Comparison of ENCODE assay signal across 1 cellular context in genomic region chr14:102262894-102263462, GRCh38.
TF ChIP-seq lines count a peak whose summit lies in the region.

No MANE protein-coding gene starts in this region.

TF ChIP-seq in HepG2, 621 proteins besides CTCF, POLR2A, EP300 and RAD21 (continued from another document and continues in another):
- TF ChIP-seq HMGXB3 (CRISPR knock-in tag; IDR thresholded peaks at IDR 0.05; ENCODE audit: borderline replicate concordance) (no peak), SYNCRIP (IDR thresholded peaks at IDR 0.05; ENCODE audit: insufficient read depth, low read depth, low read length) (no peak), CBX1 (IDR thresholded peaks at IDR 0.05; ENCODE audit: low read depth) (no peak), EHMT2 (IDR thresholded peaks at IDR 0.05; ENCODE audit: borderline replicate concordance, low read depth, low read length) (no peak), ZSCAN29 (CRISPR knock-in tag; conservative IDR thresholded peaks at IDR 0.05) (no peak), ZNF329 (CRISPR knock-in tag; IDR thresholded peaks at IDR 0.05; ENCODE audit: low read depth) (no peak), SAP130 (CRISPR knock-in tag; IDR thresholded peaks at IDR 0.05; ENCODE audit: low read depth) (no peak; the same call in 1 of the 2 replicates), ZKSCAN1 (IDR thresholded peaks at IDR 0.05; ENCODE audit: low read length) (no peak), ZBTB44 (CRISPR knock-in tag; IDR thresholded peaks at IDR 0.05) (0 out of 2 replicates have a peak, but pooled peaks have one; percentile 10), ZNF597 (CRISPR knock-in tag; IDR thresholded peaks at IDR 0.05) (no peak), MLX (CRISPR knock-in tag; IDR thresholded peaks at IDR 0.05) (no peak), GABPA (IDR thresholded peaks at IDR 0.05; ENCODE audit: low read depth, low read length) (no peak), GABPA (CRISPR knock-in tag; IDR thresholded peaks at IDR 0.05; ENCODE audit: low read depth) (no peak), RXRA (CRISPR knock-in tag; IDR thresholded peaks at IDR 0.05) (peak; percentile 95), ZNF451 (CRISPR knock-in tag; IDR thresholded peaks at IDR 0.05) (no peak), BCL3 (CRISPR knock-in tag; IDR thresholded peaks at IDR 0.05) (no peak), TARDBP (CRISPR knock-in tag; IDR thresholded peaks at IDR 0.05) (peak; percentile 54; the same call in 1 of the 2 replicates), PRDM4 (CRISPR knock-in tag; IDR thresholded peaks at IDR 0.05; ENCODE audit: borderline replicate concordance) (no peak), ZNF350 (CRISPR knock-in tag; IDR thresholded peaks at IDR 0.05; ENCODE audit: borderline replicate concordance, low read depth) (no peak), MATR3 (CRISPR knock-in tag; IDR thresholded peaks at IDR 0.05) (no peak), SP5 (CRISPR knock-in tag; IDR thresholded peaks at IDR 0.05; ENCODE audit: borderline replicate concordance, low read depth) (no peak), CHD2 (IDR thresholded peaks at IDR 0.05; ENCODE audit: low read depth, low read length) (no peak), ZNF749 (CRISPR knock-in tag; IDR thresholded peaks at IDR 0.05; ENCODE audit: borderline replicate concordance) (no peak), ATF1 (CRISPR knock-in tag; IDR thresholded peaks at IDR 0.05) (no peak), IRF2 (CRISPR knock-in tag; IDR thresholded peaks at IDR 0.05) (no peak), ZNF770 (CRISPR knock-in tag; IDR thresholded peaks at IDR 0.05) (no peak), ZFAT (CRISPR knock-in tag; conservative IDR thresholded peaks at IDR 0.05) (no peak), ZC3H13 (CRISPR knock-in tag; IDR thresholded peaks at IDR 0.05) (0 out of 2 replicates have a peak, but pooled peaks have one; percentile 16), PHB2 (IDR thresholded peaks at IDR 0.05; ENCODE audit: partially characterized antibody) (no peak), U2AF1 (optimal IDR thresholded peaks at IDR 0.05; ENCODE audit: low read depth, low read length) (no peak), HOXA9 (CRISPR knock-in tag; IDR thresholded peaks at IDR 0.05; ENCODE audit: borderline replicate concordance) (no peak), SNAPC4 (CRISPR knock-in tag; IDR thresholded peaks at IDR 0.05) (no peak), THAP8 (CRISPR knock-in tag; IDR thresholded peaks at IDR 0.05; ENCODE audit: borderline replicate concordance) (no peak), ZNF704 (CRISPR knock-in tag; IDR thresholded peaks at IDR 0.05; ENCODE audit: borderline replicate concordance) (no peak), ZNF839 (CRISPR knock-in tag; IDR thresholded peaks at IDR 0.05; ENCODE audit: borderline replicate concordance) (no peak), THAP7 (CRISPR knock-in tag; IDR thresholded peaks at IDR 0.05) (no peak), ZNF446 (CRISPR knock-in tag; IDR thresholded peaks at IDR 0.05) (no peak), PHF21A (CRISPR knock-in tag; IDR thresholded peaks at IDR 0.05) (peak; percentile 70), ZNF674 (CRISPR knock-in tag; IDR thresholded peaks at IDR 0.05; ENCODE audit: low read depth) (no peak)
